Comparison of ENCODE assay signal across 7 cellular contexts in the genomic region with DNA sequence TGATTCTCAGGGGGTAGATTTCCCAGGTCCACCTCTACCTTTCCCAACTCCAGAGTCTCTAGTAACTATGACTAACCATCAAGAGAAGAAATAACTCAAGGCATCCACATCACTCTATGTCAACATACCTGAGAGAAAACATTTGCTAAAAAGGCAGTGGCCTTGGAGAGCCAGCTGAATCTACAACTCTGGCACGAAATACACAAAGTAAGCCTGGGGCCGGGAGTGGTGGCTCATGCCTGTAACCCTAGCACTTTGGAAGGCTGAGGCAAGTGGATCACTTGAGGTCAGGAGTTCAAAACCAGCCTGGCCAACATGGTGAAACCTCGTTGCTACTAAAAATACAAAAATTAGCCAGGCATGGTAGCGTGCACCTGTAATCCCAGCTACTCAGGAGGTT. TPM values are rescaled to one million over a fixed set of nuclear protein-coding genes. Genes with fewer than 3 reads are reported as not detected.
"Had no signal": no experiment of that assay in that cellular context is flagged by ENCODE, and none has a peak within 500 bp of the region (broad histone marks: within the 10 kb centered on the region; RNA-seq: fewer than 3 reads in every experiment).

No MANE protein-coding gene starts in this region.

RNA-seq across cellular contexts. Expression of a gene that starts 20.5 kb away (rescaled TPM):
- total RNA-seq: activated CD4-positive, alpha-beta memory T cell treated with anti-CD3 and anti-CD28 coated beads for 36 hours; kidney; mesenteric fat pad; T-helper 1 cell treated with Interleukin-12 subunit alpha and Interleukin-12 subunit beta and Interleukin-4 antibody, amounts not matched to agents 30 ng/mL and 1 ng/mL, for 36 hours; temporal lobe; urinary bladder had no signal

RNA-seq across cellular contexts. Expression of a gene that starts 37.8 kb away (rescaled TPM):
- total RNA-seq: lower leg skin had no signal
